Comparison of ENCODE assay signal across 24 cellular contexts in the genomic region with DNA sequence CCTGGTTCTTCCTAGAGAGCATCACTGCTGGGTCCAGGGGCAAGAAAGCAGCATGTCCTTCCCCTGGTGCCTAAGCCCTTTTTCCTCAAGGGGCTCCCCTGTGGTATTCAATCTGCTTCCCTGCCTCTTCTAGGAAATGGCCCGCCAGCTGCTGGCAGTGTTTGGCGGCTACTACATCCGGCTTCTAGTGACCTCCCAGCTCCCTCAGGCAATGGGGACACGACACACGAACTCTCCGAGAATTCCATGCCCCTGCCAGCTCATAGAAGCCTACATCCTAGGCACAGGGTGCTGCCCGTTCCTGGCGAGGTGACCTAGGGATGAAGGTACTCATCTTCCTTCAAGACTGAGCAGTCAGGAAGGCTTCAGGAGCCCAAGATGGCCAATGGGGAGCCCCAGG. TPM values are rescaled to one million over a fixed set of nuclear protein-coding genes. Genes with fewer than 3 reads are reported as not detected.
"Had no signal": no experiment of that assay in that cellular context is flagged by ENCODE, and none has a peak within 500 bp of the region (broad histone marks: within the 10 kb centered on the region; RNA-seq: fewer than 3 reads in every experiment).

No MANE protein-coding gene starts in this region.

- ATAC-seq: HepG2 had no signal

- H3K4me2 ChIP-seq: KMS-11, SK-N-SH had no signal

- H3K9ac ChIP-seq: KMS-11, SK-N-SH had no signal

- DNase-seq: IMR-90, MV-4-11, NCI-H1048, NCI-H1105, NCI-H1417, NCI-H1436 treated with DMSO at 0.1 percent for 48 hours, NCI-H1694, NCI-H187 treated with DMSO at 0.1 percent for 48 hours, NCI-H2029 treated with DMSO at 0.1 percent for 48 hours, NCI-H2171 treated with DMSO at 0.1 percent for 48 hours, NCI-H345, NCI-H524, NCI-H526 treated with DMSO at 0.1 percent for 48 hours, NCI-H774, RPMI8226, SHP77, SK-N-SH had no signal

- H3K27ac ChIP-seq: KMS-11 had no signal

RNA-seq across cellular contexts. Expression of a gene that starts 14.6 kb away (rescaled TPM):
- total RNA-seq: HepG2, HT1080, IMR-90, LHCN-M2, MCF 10A, NCI-H460, SK-MEL-5 had no signal
- polyA plus RNA-seq: HepG2, IMR-90, SK-N-SH had no signal

RNA-seq across cellular contexts. Expression of a gene that starts 39.0 kb away (rescaled TPM):
- total RNA-seq: HepG2, IMR-90, LHCN-M2, MCF 10A, NCI-H460, SK-MEL-5 had no signal
- polyA plus RNA-seq: HepG2, IMR-90 had no signal
